29 cellular contexts compared by ENCODE assay signal in genomic region chr11:33642461-33643166, GRCh38. TPM values are rescaled to one million over a fixed set of nuclear protein-coding genes. Genes with fewer than 3 reads are reported as not detected.
DNase-seq lines count a peak whose midpoint lies in the region; TF ChIP-seq lines count a peak whose summit lies in the region.
"Had no signal": no experiment of that assay in that cellular context is flagged by ENCODE, and none has a peak within 500 bp of the region (broad histone marks: within the 10 kb centered on the region; RNA-seq: fewer than 3 reads in every experiment).

No MANE protein-coding gene starts in this region.

- no peak overlapping the region for H3K4me3 Mint-ChIP-seq in osteocyte (ENCODE audit: unreplicated experiment)
- H3K4me3 Mint-ChIP-seq: activated B cell treated with CpG ODN at 0.5 μM for 24 hours; activated naive CD8-positive, alpha-beta T cell treated with anti-CD3 and anti-CD28 coated beads for 36 hours; naive thymus-derived CD4-positive, alpha-beta T cell; stimulated activated memory B cell treated with anti-CD40 and anti-IgM and Interleukin-4, amounts not matched to agents 10 μg/mL and 1 μg/mL and 100 μg/mL, for 72 hours had no signal

- H3K4me3 ChIP-seq in HEK293 (ENCODE audit: low read depth, low read length) = no peak overlapping the region
- H3K4me3 ChIP-seq in epithelial cell of esophagus (ENCODE audit: low read length) = no peak overlapping the region
- H3K4me3 ChIP-seq in WERI-Rb-1 (ENCODE audit: low read depth, low read length) = no peak overlapping the region
- H3K4me3 ChIP-seq: BLaER1 treated with 17β-estradiol and CSF1 and Interleukin-3, amounts not matched to agents 10 nM and 100 nM; cardiac muscle cell; colonic mucosa; SJCRH30 had no signal

- CTCF ChIA-PET in HEK293 (lab: Yijun Ruan, JAX) = no interaction called here

- no peak overlapping the region for H3K27ac ChIP-seq in HEK293 (ENCODE audit: extremely low read depth, low read depth, low read length)
- no peak overlapping the region for H3K27ac ChIP-seq in WERI-Rb-1
- H3K27ac ChIP-seq: BLaER1 treated with 17β-estradiol and CSF1 and Interleukin-3, amounts not matched to agents 10 nM and 100 nM; cardiac muscle cell; colonic mucosa; SJCRH30 had no signal

- no peaks in the 10 kb centered on the region for H3K27me3 ChIP-seq in WERI-Rb-1 (ENCODE audit: insufficient read depth, low read depth, severe bottlenecking)
- H3K27me3 ChIP-seq: BLaER1 treated with 17β-estradiol and CSF1 and Interleukin-3, amounts not matched to agents 10 nM and 100 nM; cardiac muscle cell; colonic mucosa; SJCRH30 had no signal

- no peaks in the 10 kb centered on the region for H3K36me3 Mint-ChIP-seq in osteocyte (ENCODE audit: unreplicated experiment)
- H3K36me3 Mint-ChIP-seq: activated naive CD8-positive, alpha-beta T cell treated with anti-CD3 and anti-CD28 coated beads for 36 hours; stimulated activated memory B cell treated with anti-CD40 and anti-IgM and Interleukin-4, amounts not matched to agents 10 μg/mL and 1 μg/mL and 100 μg/mL, for 72 hours had no signal

- peaks cover 2% of the 10 kb centered on the region for H3K4me1 Mint-ChIP-seq in osteocyte (ENCODE audit: unreplicated experiment)
- H3K4me1 Mint-ChIP-seq: activated B cell treated with CpG ODN at 0.5 μM for 24 hours; activated naive CD8-positive, alpha-beta T cell treated with anti-CD3 and anti-CD28 coated beads for 36 hours; naive thymus-derived CD4-positive, alpha-beta T cell; stimulated activated memory B cell treated with anti-CD40 and anti-IgM and Interleukin-4, amounts not matched to agents 10 μg/mL and 1 μg/mL and 100 μg/mL, for 72 hours had no signal

- no peak for TF ChIP-seq CTCF in HEK293 (tag by site-specific recombination; IDR thresholded peaks at IDR 0.05)
- no peak for TF ChIP-seq CTCF in epithelial cell of esophagus (IDR thresholded peaks at IDR 0.05; ENCODE audit: insufficient read depth, low read depth, low read length, missing control alignments)
- TF ChIP-seq CTCF in osteocyte (IDR thresholded peaks at IDR 0.05) = no peak
- no peak for TF ChIP-seq CTCF in WERI-Rb-1 (IDR thresholded peaks at IDR 0.05; ENCODE audit: low read depth, low read length)

- DNase-seq in NCI-H69 (lab: John Stamatoyannopoulos, UW) (peak; percentile 57), epithelial cell of esophagus (ENCODE audit: low read depth) (peak; percentile 82), osteocyte (ENCODE audit: extremely low spot score, unreplicated experiment) (peak; percentile 53), WERI-Rb-1 (no peak), erythroblast (lab: John Stamatoyannopoulos, UW) (no peak)
- no peak for DNase-seq in activated CD8-positive, alpha-beta memory T cell treated with anti-CD3 and anti-CD28 coated beads for 24 hours
- DNase-seq: activated B cell treated with CpG ODN at 0.5 μM for 24 hours; activated CD4-positive, alpha-beta T cell treated with anti-CD3 and anti-CD28 coated beads, Interleukin-2, amount 50 U/mL, for 4 hours; activated CD8-positive, alpha-beta memory T cell treated with anti-CD3 and anti-CD28 coated beads, Interleukin-2, amount 50 U/mL, for 48 hours; activated naive CD8-positive, alpha-beta T cell treated with anti-CD3 and anti-CD28 coated beads for 36 hours; aorta; colonic mucosa; DMS153; effector CD4-positive, alpha-beta T cell; kidney; naive thymus-derived CD4-positive, alpha-beta T cell; NCI-H1694 treated with DMSO at 0.1 percent for 48 hours; NCI-H2171; SJCRH30; stimulated activated CD4-positive, alpha-beta T cell treated with anti-CD3 and anti-CD28 coated beads, Interleukin-15, amount 100 ng/mL, for 24 hours; T1000 had no signal

- POLR2A ChIA-PET in HEK293 (lab: Yijun Ruan, JAX) = no interaction called here

- H3K9me3 ChIP-seq in HEK293 (ENCODE audit: control insufficient read depth, insufficient read depth, low read depth, low read length) (no peaks in the 10 kb centered on the region), WERI-Rb-1 (ENCODE audit: severe bottlenecking) (peaks cover 2% of the 10 kb centered on the region)
- H3K9me3 ChIP-seq: colonic mucosa, SJCRH30 had no signal

- no peak for TF ChIP-seq POLR2A in erythroblast (IDR thresholded peaks at IDR 0.05; ENCODE audit: low read length)

- no peaks in the 10 kb centered on the region for H3K4me1 ChIP-seq in HEK293 (ENCODE audit: control insufficient read depth, insufficient read depth, low read length)
- H3K4me1 ChIP-seq: BLaER1 treated with 17β-estradiol and CSF1 and Interleukin-3, amounts not matched to agents 10 nM and 100 nM; colonic mucosa; SJCRH30 had no signal

- peaks cover 11% of the 10 kb centered on the region for H3K9me3 Mint-ChIP-seq in osteocyte (ENCODE audit: unreplicated experiment)

- H3K27ac Mint-ChIP-seq in osteocyte (ENCODE audit: unreplicated experiment) = no peak overlapping the region
- H3K27ac Mint-ChIP-seq: activated B cell treated with CpG ODN at 0.5 μM for 24 hours; activated naive CD8-positive, alpha-beta T cell treated with anti-CD3 and anti-CD28 coated beads for 36 hours; naive thymus-derived CD4-positive, alpha-beta T cell; progenitor cell of endocrine pancreas; stimulated activated memory B cell treated with anti-CD40 and anti-IgM and Interleukin-4, amounts not matched to agents 10 μg/mL and 1 μg/mL and 100 μg/mL, for 72 hours had no signal

- no peaks in the 10 kb centered on the region for H3K27me3 Mint-ChIP-seq in osteocyte (ENCODE audit: unreplicated experiment)
- H3K27me3 Mint-ChIP-seq: progenitor cell of endocrine pancreas had no signal

- H3K36me3 ChIP-seq in HEK293 (ENCODE audit: control insufficient read depth in 2 of 2, insufficient read depth in 1 of 2, low read length in 2 of 2) = no peaks in the 10 kb centered on the region
- no peaks in the 10 kb centered on the region for H3K36me3 ChIP-seq in WERI-Rb-1
- H3K36me3 ChIP-seq: BLaER1 treated with 17β-estradiol and CSF1 and Interleukin-3, amounts not matched to agents 10 nM and 100 nM; cardiac muscle cell; colonic mucosa; SJCRH30 had no signal

TF ChIP-seq in HEK293, 187 proteins besides CTCF, POLR2A, EP300 and RAD21:
- TF ChIP-seq ZNF223 (tag by site-specific recombination; IDR thresholded peaks at IDR 0.05) = peak; percentile 94
- TF ChIP-seq ZNF398 (tag by site-specific recombination; IDR thresholded peaks at IDR 0.05) = peak; percentile 42
- no peak for TF ChIP-seq ZNF76 (tag by site-specific recombination; IDR thresholded peaks at IDR 0.05; ENCODE audit: borderline replicate concordance, low read depth)
- no peak for TF ChIP-seq ZNF488 (tag by site-specific recombination; IDR thresholded peaks at IDR 0.05)
- TF ChIP-seq ZNF843 (tag by site-specific recombination; IDR thresholded peaks at IDR 0.05) = no peak

RNA-seq across cellular contexts. Expression of gene C11orf91, which starts 58.0 kb away (rescaled TPM):
- total RNA-seq in osteocyte = 0.75 TPM in 1 of 2 replicates, not detected in the other
- total RNA-seq: cardiac muscle cell; colonic mucosa; fibroblast of villous mesenchyme; kidney; naive thymus-derived CD4-positive, alpha-beta T cell; NCI-H460; RPMI7951; SJCRH30 had no signal

Comparison
In these comparisons a context has a peak if more than half of its experiments do, and no peak if none do; other contexts are left out.
1. DNase-seq: peak in NCI-H69 (single experiment), epithelial cell of esophagus (single experiment) and osteocyte (single experiment); none in WERI-Rb-1 (single experiment), activated CD8-positive, alpha-beta memory T cell treated with anti-CD3 and anti-CD28 coated beads for 24 hours (single experiment) and erythroblast (0 of 2).